Comparison of ENCODE assay signal across 1 cellular context in the genomic region with DNA sequence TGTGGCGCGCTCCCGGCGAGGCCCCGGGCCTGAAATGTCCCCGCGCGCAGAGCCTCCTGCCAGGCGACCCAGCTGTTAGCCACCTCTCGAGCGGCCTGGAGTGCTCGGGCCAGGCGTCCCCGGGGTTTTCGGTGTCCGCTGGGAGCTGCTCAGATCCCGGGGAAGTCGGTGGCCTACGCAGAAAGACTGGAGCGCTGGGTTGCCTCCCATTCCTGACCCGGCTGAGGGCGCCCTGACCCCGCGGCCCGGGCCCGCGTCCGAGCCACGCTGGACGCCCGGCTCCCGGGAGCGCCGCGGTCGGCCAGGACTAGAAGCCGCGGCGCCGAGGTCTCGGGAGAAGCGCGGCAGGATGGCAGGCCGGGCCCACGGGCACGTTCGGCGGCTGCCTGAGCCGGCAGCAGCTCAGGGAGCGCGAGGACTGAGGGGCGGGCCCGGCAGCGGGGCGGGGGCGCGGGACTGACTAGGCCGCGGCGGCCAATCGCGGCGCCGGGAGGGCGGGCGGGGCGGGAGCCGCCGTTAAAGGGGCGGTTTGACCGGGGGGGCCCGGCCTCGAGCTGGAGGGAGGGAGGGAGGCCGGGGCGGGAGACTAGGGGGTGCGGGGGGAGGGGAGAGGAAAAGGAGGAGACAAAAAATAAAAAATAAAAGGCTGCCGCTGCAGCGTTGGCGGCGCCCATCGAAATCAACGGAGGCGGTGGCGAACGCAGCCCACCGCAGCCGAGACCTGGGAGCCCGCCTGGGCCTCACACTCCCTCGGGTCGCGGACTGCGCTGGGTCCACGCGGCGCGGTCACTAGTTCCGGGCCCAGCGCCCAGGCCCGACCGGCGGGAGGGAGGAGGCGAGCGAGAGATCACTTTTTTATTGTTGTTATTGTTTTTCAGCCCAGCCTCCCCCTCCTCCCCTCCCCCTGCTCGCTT.
A peak's percentile ranks its signal among the peaks of the same experiment; 100 is the strongest.
TF ChIP-seq lines count a peak whose summit lies in the region.

No MANE protein-coding gene starts in this region.

TF ChIP-seq in Ishikawa, 13 proteins besides CTCF, POLR2A, EP300 and RAD21 (continued from another document):
- peak; percentile 66 for TF ChIP-seq TAF1 (IDR thresholded peaks at IDR 0.05; ENCODE audit: low read depth)
